Comparison of ENCODE assay signal across 28 cellular contexts in genomic region chr1:6923012-6923805, GRCh38.
DNase-seq lines count a peak whose midpoint lies in the region; FAIRE-seq and TF ChIP-seq lines count a peak whose summit lies in the region.
"Had no signal": no experiment of that assay in that cellular context is flagged by ENCODE, and none has a peak within 500 bp of the region (broad histone marks: within the 10 kb centered on the region; RNA-seq: fewer than 3 reads in every experiment).

No MANE protein-coding gene starts in this region.

- peak; percentile 29 for DNase-seq in NCI-H82 (lab: John Stamatoyannopoulos, UW)
- DNase-seq in NCI-H82 treated with DMSO at 0.1 percent for 48 hours (lab: John Stamatoyannopoulos, UW; ENCODE audit: unreplicated experiment) = no peak
- no peak for DNase-seq in glutamatergic neuron
- DNase-seq in neural progenitor cell (ENCODE audit: low spot score) = no peak
- no peak for DNase-seq in transverse colon
- DNase-seq in G401 (ENCODE audit: low spot score) = no peak
- no peak for DNase-seq in NCI-H69 (lab: John Stamatoyannopoulos, UW)
- DNase-seq in kidney = no peak
- DNase-seq: activated CD4-positive, alpha-beta T cell treated with anti-CD3 and anti-CD28 coated beads, Interleukin-2, amount 10 ng/mL, durations not matched to agents 7 days and 5 days; COR-L47; cortex of kidney; effector memory CD8-positive, alpha-beta T cell; lower lobe of right lung; NCI-H146; nephron progenitor cell; OCI-M1; right lobe of liver; stimulated activated CD4-positive, alpha-beta T cell treated with anti-CD3 and anti-CD28 coated beads, Interleukin-4, amount 100 ng/mL, for 24 hours had no signal

- H3K36me3 Mint-ChIP-seq in glutamatergic neuron (ENCODE audit: unreplicated experiment) (peaks cover 9% of the 10 kb centered on the region), neural progenitor cell (peaks cover 7% of the 10 kb centered on the region)
- H3K36me3 Mint-ChIP-seq: activated naive CD4-positive, alpha-beta T cell treated with anti-CD3 and anti-CD28 coated beads, Interleukin-2, amount 50 U/mL, for 72 hours had no signal

- no peak overlapping the region for H2AFZ ChIP-seq in neural progenitor cell (replicated peaks)

- H3K9ac ChIP-seq in neural progenitor cell = no peak overlapping the region
- H3K9ac ChIP-seq in kidney (ENCODE audit: low read length in 2 of 2) = no peak overlapping the region

- TF ChIP-seq EP300 in transverse colon (IDR thresholded peaks at IDR 0.05; ENCODE audit: low read depth) = no peak

- intact Hi-C loops in transverse colon (cut with DNase I; ENCODE audit: low total_unique reads) = no loop called here
- intact Hi-C loops in kidney (cut with DNase I) = no loop called here

- H3K4me3 Mint-ChIP-seq in glutamatergic neuron (ENCODE audit: unreplicated experiment) (peak overlapping the region; percentile 16), neural progenitor cell (peak overlapping the region; percentile 30)
- H3K4me3 Mint-ChIP-seq: activated CD4-positive, alpha-beta T cell treated with anti-CD3 and anti-CD28 coated beads, Interleukin-2, amount 10 ng/mL, durations not matched to agents 7 days and 5 days; effector memory CD8-positive, alpha-beta T cell; nephron progenitor cell; WTC11 had no signal

- no peaks in the 10 kb centered on the region for H3K9me3 ChIP-seq in neural progenitor cell (ENCODE audit: low read depth)
- no peaks in the 10 kb centered on the region for H3K9me3 ChIP-seq in transverse colon
- H3K9me3 ChIP-seq in kidney (ENCODE audit: control insufficient read depth in 1 of 2, low read length in 2 of 2) = no peaks in the 10 kb centered on the region
- H3K9me3 ChIP-seq: HAP-1, lower lobe of right lung, mucosa of descending colon, right lobe of liver had no signal

- no peak overlapping the region for H3K27ac Mint-ChIP-seq in glutamatergic neuron (ENCODE audit: unreplicated experiment)
- H3K27ac Mint-ChIP-seq in neural progenitor cell = peak overlapping the region; percentile 74
- H3K27ac Mint-ChIP-seq: activated CD4-positive, alpha-beta T cell treated with anti-CD3 and anti-CD28 coated beads, Interleukin-2, amount 10 ng/mL, durations not matched to agents 7 days and 5 days; activated naive CD4-positive, alpha-beta T cell treated with anti-CD3 and anti-CD28 coated beads, Interleukin-2, amount 50 U/mL, for 72 hours; effector memory CD8-positive, alpha-beta T cell; nephron progenitor cell; WTC11 had no signal

- H3K27me3 Mint-ChIP-seq in glutamatergic neuron (ENCODE audit: unreplicated experiment) (no peaks in the 10 kb centered on the region), neural progenitor cell (ENCODE audit: insufficient read depth, low read depth) (peaks cover 19% of the 10 kb centered on the region)
- H3K27me3 Mint-ChIP-seq: activated CD4-positive, alpha-beta T cell treated with anti-CD3 and anti-CD28 coated beads, Interleukin-2, amount 10 ng/mL, durations not matched to agents 7 days and 5 days had no signal

- in situ Hi-C loops in transverse colon (cut with MboI; ENCODE audit: low pct_ligation_motif_present in 1 of 4, low pct_unique_long_range_greater_than_20kb in 1 of 4, low sequenced_read_pairs in 3 of 4) = no loop called here
- in situ Hi-C loops in G401 (cut with HindIII; ENCODE audit: low sequenced_read_pairs) = no loop called here

- H3K36me3 ChIP-seq in neural progenitor cell (no peaks in the 10 kb centered on the region), transverse colon (no peaks in the 10 kb centered on the region), kidney (ENCODE audit: control insufficient read depth in 1 of 2, insufficient read depth in 2 of 2, low read length in 2 of 2) (no peaks in the 10 kb centered on the region)
- H3K36me3 ChIP-seq: HAP-1, heart right ventricle, lower lobe of right lung, right lobe of liver had no signal

- H4K20me1 ChIP-seq in neural progenitor cell (ENCODE audit: low read depth) = no peaks in the 10 kb centered on the region

- FAIRE-seq in kidney (lab: Jason Lieb, UNC) = no peak
- FAIRE-seq: GM12892, HepG2 had no signal

- TF ChIP-seq POLR2A in transverse colon (IDR thresholded peaks at IDR 0.05) = no peak

- peaks cover 4% of the 10 kb centered on the region for H3F3A ChIP-seq in neural progenitor cell (ENCODE audit: low read depth)

- H3K4me3 ChIP-seq in neural progenitor cell (no peak overlapping the region), transverse colon (no peak overlapping the region), kidney (ENCODE audit: low read length in 2 of 2) (no peak overlapping the region)
- H3K4me3 ChIP-seq: HAP-1, heart right ventricle, lower lobe of right lung, mucosa of descending colon, right lobe of liver, SK-N-MC had no signal

- TF ChIP-seq CTCF in glutamatergic neuron (IDR thresholded peaks at IDR 0.05; ENCODE audit: partially characterized antibody, unreplicated experiment) = no peak
- TF ChIP-seq CTCF in neural progenitor cell (IDR thresholded peaks at IDR 0.05) = no peak
- TF ChIP-seq CTCF in transverse colon (IDR thresholded peaks at IDR 0.05) = no peak
- TF ChIP-seq CTCF in kidney (IDR thresholded peaks at IDR 0.05; ENCODE audit: borderline replicate concordance, extremely low read depth, insufficient read depth) = no peak

- no peak overlapping the region for H3K4me2 ChIP-seq in neural progenitor cell

- H3K27me3 ChIP-seq in neural progenitor cell (no peaks in the 10 kb centered on the region), transverse colon (no peaks in the 10 kb centered on the region)
- H3K27me3 ChIP-seq: heart right ventricle, right lobe of liver had no signal

- peaks cover 16% of the 10 kb centered on the region for H3K4me1 Mint-ChIP-seq in glutamatergic neuron (ENCODE audit: low read depth, unreplicated experiment)
- H3K4me1 Mint-ChIP-seq in neural progenitor cell = peaks cover 33% of the 10 kb centered on the region

- H3K9me3 Mint-ChIP-seq in glutamatergic neuron (ENCODE audit: unreplicated experiment) (peaks cover 10% of the 10 kb centered on the region), neural progenitor cell (peaks cover 21% of the 10 kb centered on the region)
- H3K9me3 Mint-ChIP-seq: activated CD4-positive, alpha-beta T cell treated with anti-CD3 and anti-CD28 coated beads, Interleukin-2, amount 10 ng/mL, durations not matched to agents 7 days and 5 days; activated naive CD4-positive, alpha-beta T cell treated with anti-CD3 and anti-CD28 coated beads, Interleukin-2, amount 50 U/mL, for 72 hours had no signal

- H3K27ac ChIP-seq in neural progenitor cell = no peak overlapping the region
- peak overlapping the region in 3 of 4 donors; percentile 20 to 76 (median 50) for H3K27ac ChIP-seq in transverse colon
- no peak overlapping the region for H3K27ac ChIP-seq in kidney (ENCODE audit: low read depth in 2 of 2, low read length in 2 of 2)
- H3K27ac ChIP-seq: 22Rv1, C4-2B, lower lobe of right lung, right lobe of liver, SK-N-MC had no signal

- no peaks in the 10 kb centered on the region for H3K79me2 ChIP-seq in neural progenitor cell (ENCODE audit: low read depth)

- WGBS in transverse colon (ENCODE audit: low coverage in 1 of 2), 2 donors = 87% methylated on average over 11 of the region's 11 CpGs; no CpG with 5 or more reads in 1 of the 2 donors

- H3K4me1 ChIP-seq in neural progenitor cell (peaks cover 5% of the 10 kb centered on the region), transverse colon (peaks cover 0 to 14% (median 7%) of the 10 kb centered on the region in 4 donors), kidney (ENCODE audit: control insufficient read depth in 1 of 2, insufficient read depth in 1 of 2, low read depth in 1 of 2, low read length in 2 of 2) (peaks cover 6 to 7% of the 10 kb centered on the region in 2 donors)
- H3K4me1 ChIP-seq: HAP-1, lower lobe of right lung, right lobe of liver had no signal

Comparison
In these comparisons a context has a peak if more than half of its experiments do, and no peak if none do; other contexts are left out.
1. H3K27ac ChIP-seq: peak in transverse colon (3 of 4); none in neural progenitor cell (single experiment) and kidney (0 of 2).